ENCODE assay signal across 8 cellular contexts in the genomic region with DNA sequence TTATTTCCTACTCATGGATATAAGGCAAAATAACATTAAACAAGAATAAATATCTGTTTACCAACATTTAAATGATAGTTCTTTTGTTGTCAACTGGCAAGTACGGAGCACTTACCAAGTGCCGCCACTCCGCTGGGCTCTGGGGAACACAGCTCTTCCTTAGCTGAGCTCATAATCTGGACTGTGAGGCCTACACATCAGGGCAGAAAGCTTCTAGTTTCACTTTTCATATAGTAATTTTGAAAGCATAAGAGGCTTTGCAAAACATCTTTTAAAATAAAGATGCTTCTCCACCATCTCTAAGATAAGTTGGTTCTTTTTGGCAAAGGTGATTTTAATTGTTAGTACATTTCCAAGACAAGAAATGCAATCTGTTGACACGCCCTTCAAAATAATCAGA.
DNase-seq lines count a peak whose midpoint lies in the region; ATAC-seq, FAIRE-seq and TF ChIP-seq lines count a peak whose summit lies in the region.

No MANE protein-coding gene starts in this region.

- H2BK12ac ChIP-seq in H1 (ENCODE audit: low read depth, low read length), result no peak overlapping the region

- TF ChIP-seq CTCF in H1 (IDR thresholded peaks at IDR 0.05; ENCODE audit: control extremely low read depth in 1 of 3, insufficient read depth in 1 of 3, low read depth in 1 of 3, low read length in 3 of 3), result no peak

- no peak overlapping the region for H3K4ac ChIP-seq in H1 (replicated peaks; ENCODE audit: insufficient read length, low read depth, low read length)

- 91% methylated on average over 4 of the region's 4 CpGs; no CpG with 5 or more reads in 1 of the 2 experiments for WGBS in H1 (ENCODE audit: extremely low coverage in 1 of 2, insufficient coverage in 1 of 2, insufficient read length in 1 of 2, insufficient replicate concordance in 2 of 2, low coverage in 1 of 2, low lambda C conversion rate in 2 of 2, missing lambda C conversion rate in 1 of 2), 2 experiments

- no peak overlapping the region for H2AK5ac ChIP-seq in H1 (ENCODE audit: low read depth, low read length)

- H3K27me3 ChIP-seq in H1 (replicated peaks in 1 of 4; ENCODE audit: control insufficient read depth in 3 of 4, extremely low read depth in 1 of 4, insufficient read depth in 3 of 4, low read length in 3 of 4), result no peaks in the 10 kb centered on the region

- ATAC-seq in HG03103 (IDR thresholded peaks at IDR 0.05; ENCODE audit: low read depth, unreplicated experiment) (peak; percentile 59), HG02840 (IDR thresholded peaks at IDR 0.05; ENCODE audit: low FRiP score, unreplicated experiment) (no peak)

- TF ChIP-seq POLR2A in H1 (IDR thresholded peaks at IDR 0.05; ENCODE audit: control extremely low read depth in 1 of 2, low read depth in 2 of 2, low read length in 2 of 2), result no peak

- peak overlapping the region; percentile 6 for H3K56ac ChIP-seq in H1 (replicated peaks; ENCODE audit: insufficient read length, low read depth, low read length)

- peak; percentile 30 for DNase-seq in activated T-cell treated with anti-CD3 and anti-CD28 coated beads for 1 hour (ENCODE audit: low read depth)
- DNase-seq in activated T-cell treated with anti-CD3 and anti-CD28 coated beads for 4 hours, result no peak
- DNase-seq in activated CD4-positive, alpha-beta T cell treated with anti-CD3 and anti-CD28 coated beads for 1 hour, result peak; percentile 25
- DNase-seq in H1 (ENCODE audit: low read depth in 1 of 2, low spot score in 2 of 2), result no peak
- peak; percentile 4 for DNase-seq in occipital lobe (lab: John Stamatoyannopoulos, UW)
- DNase-seq in SW 1271 (lab: John Stamatoyannopoulos, UW), result no peak

- H3K23me2 ChIP-seq in H1 (ENCODE audit: low read depth, low read length), result no peaks in the 10 kb centered on the region

- H4K5ac ChIP-seq in H1 (ENCODE audit: insufficient read length, low read depth, low read length), result no peak overlapping the region

- no peak overlapping the region for H3K14ac ChIP-seq in H1 (ENCODE audit: insufficient read length)

- H3K23ac ChIP-seq in H1 (ENCODE audit: insufficient read length), result no peak overlapping the region

- H3K79me2 ChIP-seq in H1 (ENCODE audit: control insufficient read depth in 1 of 2, insufficient read depth in 2 of 2, low read length in 2 of 2), result no peaks in the 10 kb centered on the region

- TF ChIP-seq RAD21 in H1 (IDR thresholded peaks at IDR 0.05 in 1 of 2, conservative IDR thresholded peaks at IDR 0.05 in 1 of 2; ENCODE audit: low read depth in 2 of 2, low read length in 2 of 2), result no peak

- H4K91ac ChIP-seq in H1 (replicated peaks; ENCODE audit: insufficient read length, low read length), result no peak overlapping the region

- H2BK5ac ChIP-seq in H1 (ENCODE audit: low read depth, low read length), result no peak overlapping the region

- no peak overlapping the region for H3K4me3 ChIP-seq in H1 (ENCODE audit: extremely low read depth in 1 of 4, insufficient read depth in 2 of 4, low read depth in 3 of 4, low read length in 4 of 4)

- no peaks in the 10 kb centered on the region for H3K9me3 ChIP-seq in H1 (ENCODE audit: insufficient read depth in 2 of 2, low read depth in 1 of 2, low read length in 1 of 2)

- H3K9ac ChIP-seq in H1 (replicated peaks in 1 of 4; ENCODE audit: extremely low read depth in 1 of 4, low read depth in 3 of 4, low read length in 3 of 4), result no peak overlapping the region

- H3K36me3 ChIP-seq in H1 (ENCODE audit: control insufficient read depth in 2 of 4, insufficient read depth in 4 of 4, low read length in 3 of 4), result no peaks in the 10 kb centered on the region

- H2BK20ac ChIP-seq in H1 (ENCODE audit: low read length), result no peak overlapping the region

- no peak for TF ChIP-seq EP300 in H1 (IDR thresholded peaks at IDR 0.05; ENCODE audit: borderline replicate concordance in 1 of 2, low read depth in 2 of 2, low read length in 2 of 2)

- H2BK15ac ChIP-seq in H1 (ENCODE audit: low read length), result no peak overlapping the region

- no peak overlapping the region for H2BK120ac ChIP-seq in H1 (replicated peaks; ENCODE audit: low read depth, low read length)

- no peak for FAIRE-seq in H1 (lab: Jason Lieb, UNC)

- no peaks in the 10 kb centered on the region for H3K79me1 ChIP-seq in H1 (ENCODE audit: low read depth, low read length)

- no peaks in the 10 kb centered on the region for H4K20me1 ChIP-seq in H1 (replicated peaks in 1 of 2; ENCODE audit: control insufficient read depth in 1 of 2, insufficient read depth in 2 of 2, low read length in 2 of 2)

- H3K18ac ChIP-seq in H1 (ENCODE audit: extremely low read depth, low read length), result no peak overlapping the region

- no peak overlapping the region for H4K8ac ChIP-seq in H1 (ENCODE audit: extremely low read depth, insufficient read depth, low read length)

- peaks cover 0 to 4% (median under 1%) of the 10 kb centered on the region in 4 experiments; a peak in 4 of 7 replicates for H3K4me1 ChIP-seq in H1 (replicated peaks in 1 of 4; ENCODE audit: control insufficient read depth in 3 of 4, insufficient read depth in 4 of 4, low read length in 3 of 4)

- POLR2A ChIA-PET in H1 (lab: Charles Lee; ENCODE audit: partially characterized antibody), result no interaction called here

- CTCF ChIA-PET in H1 (lab: Charles Lee; ENCODE audit: partially characterized antibody), result interaction anchor here (1.1 kb wide), 1 partner anchor 224 kb away, joined by 3 read pairs; no protein-coding TSS in a partner anchor

- H3K4me2 ChIP-seq in H1 (ENCODE audit: insufficient read depth in 1 of 2, low read depth in 2 of 2, low read length in 2 of 2), result no peak overlapping the region

- no peak overlapping the region for H3K27ac ChIP-seq in H1 (ENCODE audit: low read depth, low read length)

- H2AFZ ChIP-seq in H1 (ENCODE audit: low read length), result no peak overlapping the region

TF ChIP-seq in H1, 55 proteins besides CTCF, POLR2A, EP300 and RAD21:
- no peak for TF ChIP-seq HDAC2 (IDR thresholded peaks at IDR 0.05; ENCODE audit: borderline replicate concordance in 1 of 2, low read depth in 2 of 2, low read length in 2 of 2)

Comparison
In these comparisons a context has a peak if more than half of its experiments do, and no peak if none do; other contexts are left out.
1. DNase-seq: peak in activated T-cell treated with anti-CD3 and anti-CD28 coated beads for 1 hour (single experiment), activated CD4-positive, alpha-beta T cell treated with anti-CD3 and anti-CD28 coated beads for 1 hour (single experiment) and occipital lobe (single experiment); none in activated T-cell treated with anti-CD3 and anti-CD28 coated beads for 4 hours (single experiment), H1 (0 of 2) and SW 1271 (0 of 2).